In the genomic region with DNA sequence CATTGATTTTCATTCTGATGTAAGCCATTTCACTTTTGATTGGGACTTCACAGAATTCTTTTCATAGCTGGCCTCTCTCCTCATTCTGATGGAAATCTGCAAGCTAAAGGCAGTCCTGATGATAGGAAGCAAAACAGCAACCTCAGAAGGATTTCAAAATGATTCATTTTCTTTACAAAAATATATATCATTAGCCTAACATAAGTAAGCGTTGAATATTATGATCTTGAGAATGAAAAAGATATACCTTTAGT, we compare ENCODE assay signal across 10 cellular contexts.
DNase-seq lines count a peak whose midpoint lies in the region; FAIRE-seq and TF ChIP-seq lines count a peak whose summit lies in the region.
"Had no signal": no experiment of that assay in that cellular context is flagged by ENCODE, and none has a peak within 500 bp of the region (broad histone marks: within the 10 kb centered on the region; RNA-seq: fewer than 3 reads in every experiment).

No MANE protein-coding gene starts in this region.

- CTCF ChIA-PET in endothelial cell of umbilical vein (lab: Charles Lee): interaction anchor here (0.6 to 5.2 kb wide), 36 partner anchors 8 to 483 kb away, joined by 3 to 60 read pairs (median 4); no protein-coding TSS in a partner anchor

- H2BK12ac ChIP-seq in H9 (ENCODE audit: insufficient read length, low read depth, low read length): no peak overlapping the region
- no peak overlapping the region for H2BK12ac ChIP-seq in neuronal stem cell (ENCODE audit: low read length)

- H3K9ac ChIP-seq in H9 (ENCODE audit: extremely low read depth, insufficient read length, low read length) (no peak overlapping the region), KMS-11 (no peak overlapping the region), endothelial cell of umbilical vein (replicated peaks; ENCODE audit: extremely low read depth, insufficient read depth, low read length) (no peak overlapping the region), neuronal stem cell (ENCODE audit: low read depth, low read length, poor library complexity) (no peak overlapping the region)
- H3K9ac ChIP-seq: SK-N-SH had no signal

- no peaks in the 10 kb centered on the region; the same call in 1 of the 2 replicates for H3K27me3 ChIP-seq in H9 (ENCODE audit: insufficient read depth, low read length)
- no peaks in the 10 kb centered on the region for H3K27me3 ChIP-seq in KMS-11 (ENCODE audit: insufficient read depth, low read depth)
- H3K27me3 ChIP-seq in endothelial cell of umbilical vein (ENCODE audit: control insufficient read depth in 2 of 2, insufficient read depth in 2 of 2, low read length in 2 of 2): no peaks in the 10 kb centered on the region
- no peaks in the 10 kb centered on the region for H3K27me3 ChIP-seq in neuronal stem cell (ENCODE audit: control insufficient read depth in 3 of 3, insufficient read depth in 3 of 3, low read depth in 1 of 3, low read length in 3 of 3)

- peaks cover 5% of the 10 kb centered on the region; the same call in 1 of the 2 replicates for H3K4me1 ChIP-seq in H9 (ENCODE audit: insufficient read depth, low read length)
- no peaks in the 10 kb centered on the region for H3K4me1 ChIP-seq in KMS-11 (ENCODE audit: low read depth, poor library complexity, severe bottlenecking)
- no peaks in the 10 kb centered on the region for H3K4me1 ChIP-seq in endothelial cell of umbilical vein (ENCODE audit: control insufficient read depth, extremely low read depth, insufficient read depth, low read length)
- peaks cover 0 to 2% of the 10 kb centered on the region in 2 donors for H3K4me1 ChIP-seq in neuronal stem cell (ENCODE audit: control insufficient read depth in 2 of 2, insufficient read depth in 1 of 2, low read depth in 1 of 2, low read length in 2 of 2)

- no peaks in the 10 kb centered on the region for H3K9me1 ChIP-seq in endothelial cell of umbilical vein (replicated peaks; ENCODE audit: control insufficient read depth, extremely low read depth, insufficient read depth, low read length)

- no peak overlapping the region for H4K8ac ChIP-seq in H9 (replicated peaks; ENCODE audit: insufficient read length, low read depth, low read length)
- H4K8ac ChIP-seq in neuronal stem cell (ENCODE audit: low read depth, low read length): no peak overlapping the region

- no peaks in the 10 kb centered on the region for H3K79me1 ChIP-seq in H9 (ENCODE audit: insufficient read depth, low read depth, low read length, poor library complexity, severe bottlenecking)
- H3K79me1 ChIP-seq in neuronal stem cell (ENCODE audit: low read depth, low read length): no peaks in the 10 kb centered on the region

- FAIRE-seq in endothelial cell of umbilical vein (lab: Jason Lieb, UNC) (no peak), urothelium cell line (lab: Jason Lieb, UNC) (no peak), GM12891 (lab: Jason Lieb, UNC) (no peak)

- intact Hi-C loops in endothelial cell of umbilical vein (cut with micrococcal nuclease): loop anchor here (1.0 kb wide), 6 partner anchors 25 to 312 kb away; no protein-coding TSS in a partner anchor

- POLR2A ChIA-PET in endothelial cell of umbilical vein (lab: Charles Lee): no interaction called here

- TF ChIP-seq CTCF in H9 (conservative IDR thresholded peaks at IDR 0.05): no peak
- TF ChIP-seq CTCF in KMS-11 (conservative IDR thresholded peaks at IDR 0.05; ENCODE audit: low read depth, low read length): no peak
- TF ChIP-seq CTCF in endothelial cell of umbilical vein (IDR thresholded peaks at IDR 0.05; ENCODE audit: extremely low read depth in 1 of 2, insufficient read depth in 1 of 2, low read depth in 1 of 2, low read length in 2 of 2): no peak

- H3K23ac ChIP-seq in H9 (ENCODE audit: insufficient read length, low read depth, low read length) (no peak overlapping the region), neuronal stem cell (ENCODE audit: low read depth, low read length, poor library complexity) (no peak overlapping the region)

- H3K9me3 Mint-ChIP-seq in H9: peaks cover 3 to 9% of the 10 kb centered on the region in 2 experiments; a peak in 3 of 5 replicates
- H3K9me3 Mint-ChIP-seq: T-cell had no signal

- TF ChIP-seq POLR2A in endothelial cell of umbilical vein (IDR thresholded peaks at IDR 0.05; ENCODE audit: low read depth, low read length): no peak
- no peak for TF ChIP-seq POLR2A in GM12891 (IDR thresholded peaks at IDR 0.05; ENCODE audit: low read depth, low read length)

- H3K4me2 ChIP-seq in H9 (ENCODE audit: insufficient read depth, insufficient read length, low read length): peak overlapping the region; percentile 7
- H3K4me2 ChIP-seq in KMS-11: no peak overlapping the region
- no peak overlapping the region for H3K4me2 ChIP-seq in endothelial cell of umbilical vein (ENCODE audit: insufficient read depth, low read length)
- no peak overlapping the region for H3K4me2 ChIP-seq in neuronal stem cell (ENCODE audit: insufficient read depth, low read length, poor library complexity, severe bottlenecking)
- H3K4me2 ChIP-seq: SK-N-SH had no signal

- no TSS peak for BruUV-seq in endothelial cell of umbilical vein (replicated peaks; lab: Mats Ljungman, UMichigan)

- H2BK5ac ChIP-seq in H9 (ENCODE audit: insufficient read length, low read length) (no peak overlapping the region), neuronal stem cell (ENCODE audit: low read length) (no peak overlapping the region)

- no peak overlapping the region for H3K18ac ChIP-seq in H9 (ENCODE audit: insufficient read length, low read depth, low read length)
- no peak overlapping the region for H3K18ac ChIP-seq in neuronal stem cell (ENCODE audit: low read length)

- H3K27ac ChIP-seq in H9 (ENCODE audit: insufficient read length, low read depth, low read length): no peak overlapping the region
- no peak overlapping the region for H3K27ac ChIP-seq in KMS-11
- no peak overlapping the region for H3K27ac ChIP-seq in endothelial cell of umbilical vein (ENCODE audit: insufficient read depth, low read depth, low read length)
- H3K27ac ChIP-seq in neuronal stem cell (replicated peaks; ENCODE audit: low read length): no peak overlapping the region

- no peak overlapping the region for H3K27ac Mint-ChIP-seq in H9
- H3K27ac Mint-ChIP-seq: T-cell had no signal

- H3K14ac ChIP-seq in H9 (ENCODE audit: insufficient read depth, low read length) (no peak overlapping the region), neuronal stem cell (ENCODE audit: low read length) (no peak overlapping the region)

- no peak overlapping the region for H3K56ac ChIP-seq in H9 (ENCODE audit: insufficient read length, low read depth, low read length)

- peaks cover 16% of the 10 kb centered on the region in 2 experiments for H3K4me1 Mint-ChIP-seq in H9

- H3K36me3 Mint-ChIP-seq in H9 (ENCODE audit: insufficient read depth in 1 of 3, low read depth in 3 of 3): peaks cover 10 to 19% (median 13%) of the 10 kb centered on the region in 3 experiments; a peak in 6 of 7 replicates
- H3K36me3 Mint-ChIP-seq: T-cell had no signal

- H4K20me1 ChIP-seq in H9 (ENCODE audit: control insufficient read depth, insufficient read depth, insufficient read length) (no peaks in the 10 kb centered on the region), KMS-11 (ENCODE audit: insufficient read depth) (no peaks in the 10 kb centered on the region), endothelial cell of umbilical vein (replicated peaks; ENCODE audit: control insufficient read depth, extremely low read depth, insufficient read depth, low read length) (no peaks in the 10 kb centered on the region)

- H3K27me3 Mint-ChIP-seq in H9 (ENCODE audit: low read depth): no peaks in the 10 kb centered on the region
- H3K27me3 Mint-ChIP-seq: T-cell had no signal

- no peak overlapping the region for H3K4me3 Mint-ChIP-seq in H9
- H3K4me3 Mint-ChIP-seq: T-cell had no signal

- dilution Hi-C loops in endothelial cell of umbilical vein (cut with MboI; ENCODE audit: extremely low pct_ligation_motif_present, low sequenced_read_pairs): no loop called here

- no peaks in the 10 kb centered on the region for H3K36me3 ChIP-seq in KMS-11 (ENCODE audit: insufficient read depth)
- no peaks in the 10 kb centered on the region for H3K36me3 ChIP-seq in endothelial cell of umbilical vein (ENCODE audit: control insufficient read depth in 2 of 2, extremely low read depth in 1 of 2, insufficient read depth in 2 of 2, low read length in 2 of 2)
- no peaks in the 10 kb centered on the region for H3K36me3 ChIP-seq in neuronal stem cell (replicated peaks in 1 of 2; ENCODE audit: control insufficient read depth in 2 of 2, insufficient read depth in 2 of 2, low read length in 2 of 2)

- no peak overlapping the region for H3K4me3 ChIP-seq in KMS-11 (IDR thresholded peaks at IDR 0.05; ENCODE audit: insufficient read depth, low read depth, low read length)
- H3K4me3 ChIP-seq in endothelial cell of umbilical vein (replicated peaks in 1 of 3; ENCODE audit: insufficient read depth in 1 of 3, low read depth in 1 of 3, low read length in 3 of 3): no peak overlapping the region
- H3K4me3 ChIP-seq in neuronal stem cell (ENCODE audit: low read length in 2 of 2): no peak overlapping the region

- H2AK5ac ChIP-seq in H9 (ENCODE audit: insufficient read length, low read length): no peak overlapping the region
- H2AK5ac ChIP-seq in neuronal stem cell (ENCODE audit: low read depth, low read length): no peak overlapping the region

- H4K91ac ChIP-seq in H9 (ENCODE audit: insufficient read length, low read depth, low read length): no peak overlapping the region
- no peak overlapping the region for H4K91ac ChIP-seq in neuronal stem cell (ENCODE audit: low read depth, low read length, poor library complexity)

- H3K9me3 ChIP-seq in H9 (ENCODE audit: control insufficient read depth, low read depth, low read length): no peaks in the 10 kb centered on the region
- H3K9me3 ChIP-seq in endothelial cell of umbilical vein (replicated peaks; ENCODE audit: control insufficient read depth, insufficient read depth, low read length): no peaks in the 10 kb centered on the region
- H3K9me3 ChIP-seq in neuronal stem cell (replicated peaks in 1 of 2; ENCODE audit: control insufficient read depth in 2 of 2, insufficient read depth in 1 of 2, low read depth in 1 of 2, low read length in 2 of 2): no peaks in the 10 kb centered on the region
- H3K9me3 ChIP-seq: SK-N-SH had no signal

- H3K79me2 ChIP-seq in H9 (ENCODE audit: insufficient read depth, low read length): no peaks in the 10 kb centered on the region
- H3K79me2 ChIP-seq in KMS-11 (ENCODE audit: insufficient read depth, low read depth): no peaks in the 10 kb centered on the region
- no peaks in the 10 kb centered on the region for H3K79me2 ChIP-seq in endothelial cell of umbilical vein (ENCODE audit: control insufficient read depth, insufficient read depth, low read length)

- H3K4ac ChIP-seq in H9 (ENCODE audit: low read depth, low read length) (no peak overlapping the region), neuronal stem cell (ENCODE audit: low read length) (no peak overlapping the region)

- no peaks in the 10 kb centered on the region for H3K23me2 ChIP-seq in H9 (ENCODE audit: insufficient read length, low read depth, low read length, poor library complexity, severe bottlenecking)

- H3T11ph ChIP-seq in H9 (ENCODE audit: low read length): no peak overlapping the region

- H2BK20ac ChIP-seq in H9 (ENCODE audit: low read depth, low read length, poor library complexity, severe bottlenecking): no peak overlapping the region

- H2AFZ ChIP-seq in H9 (ENCODE audit: low read length): no peak overlapping the region
- H2AFZ ChIP-seq in KMS-11 (ENCODE audit: low read depth): peak overlapping the region; percentile 67
- peak overlapping the region; percentile 60 for H2AFZ ChIP-seq in endothelial cell of umbilical vein (ENCODE audit: low read depth, low read length)
- H2AFZ ChIP-seq in neuronal stem cell (ENCODE audit: low read length): peak overlapping the region; percentile 24

- no CpG with 5 or more reads among the region's 1 CpG for WGBS in H9 (ENCODE audit: extremely low coverage, insufficient read length, low lambda C conversion rate)
- no CpG with 5 or more reads among the region's 1 CpG for WGBS in neuronal stem cell (ENCODE audit: extremely low coverage in 2 of 2, insufficient read length in 2 of 2, insufficient replicate concordance in 1 of 2), 2 donors

- H2BK15ac ChIP-seq in H9 (ENCODE audit: low read depth, low read length) (no peak overlapping the region), neuronal stem cell (ENCODE audit: low read length) (no peak overlapping the region)

- H2BK120ac ChIP-seq in H9 (ENCODE audit: low read depth, low read length, poor library complexity, severe bottlenecking) (no peak overlapping the region), neuronal stem cell (ENCODE audit: low read depth, low read length) (no peak overlapping the region)

- no peak overlapping the region for H4K5ac ChIP-seq in H9 (ENCODE audit: insufficient read length, low read depth, low read length)

- DNase-seq in H9 (no peak), endothelial cell of umbilical vein (ENCODE audit: low read depth, low spot score) (no peak), neuronal stem cell (ENCODE audit: low spot score) (no peak), urothelium cell line (ENCODE audit: low spot score) (no peak), AML-193 (lab: John Stamatoyannopoulos, UW) (no peak), GM12891 (ENCODE audit: insufficient read length, low spot score) (no peak)
- DNase-seq: NCI-H1092 had no signal
